ENCODE assay signal across 18 cellular contexts in genomic region chr14:37037636-37038387, GRCh38.
DNase-seq lines count a peak whose midpoint lies in the region; TF ChIP-seq lines count a peak whose summit lies in the region.
"Had no signal": no experiment of that assay in that cellular context is flagged by ENCODE, and none has a peak within 500 bp of the region (broad histone marks: within the 10 kb centered on the region; RNA-seq: fewer than 3 reads in every experiment).

No MANE protein-coding gene starts in this region.

- H3K27ac ChIP-seq in HUES64 (ENCODE audit: low read depth, low read length) (0 out of 2 replicates have a peak overlapping the region, but pooled peaks have one; percentile 6), PC-9 (peak overlapping the region; percentile 29; the same call in 1 of the 2 replicates), esophagus squamous epithelium (no peak overlapping the region)
- H3K27ac ChIP-seq: RWPE1 had no signal

- CTCF ChIA-PET in Caco-2 (lab: Charles Lee) (no interaction called here), PC-9 (lab: Charles Lee) (no interaction called here)
- CTCF ChIA-PET in activated CD4-positive, alpha-beta memory T cell treated with anti-CD3 and anti-CD28 coated beads, Interleukin-2, amount 10 ng/mL, durations not matched to agents 7 days and 5 days (lab: Charles Lee), result no interaction called here

- TF ChIP-seq CTCF in Caco-2 (IDR thresholded peaks at IDR 0.05; ENCODE audit: insufficient read depth in 1 of 2, low read depth in 1 of 2, low read length in 1 of 2, severe bottlenecking in 1 of 2, unreplicated experiment in 1 of 2) (no peak), PC-9 (conservative IDR thresholded peaks at IDR 0.05) (no peak), esophagus squamous epithelium (IDR thresholded peaks at IDR 0.05) (no peak)

- DNase-seq in Caco-2 (no peak), PC-9 (no peak), fibroblast of peridontal ligament (ENCODE audit: extremely low read depth) (peak; percentile 58), HT-29 (ENCODE audit: low spot score) (no peak), esophagus squamous epithelium (lab: John Stamatoyannopoulos, UW) (no peak)
- DNase-seq in activated CD4-positive, alpha-beta memory T cell treated with anti-CD3 and anti-CD28 coated beads, Interleukin-2, amount 10 ng/mL, durations not matched to agents 7 days and 5 days, result no peak
- DNase-seq: C1 segment of cervical spinal cord; CD8-positive, alpha-beta memory T cell; DMS79; HFFc6; KBM-7; MV-4-11; NCI-H2029 treated with DMSO at 0.1 percent for 48 hours; NCI-H510A treated with DMSO at 0.1 percent for 48 hours; NCI-H774; SIG-M5 had no signal

- H3K4me1 ChIP-seq in Caco-2, result peaks cover 19% of the 10 kb centered on the region
- H3K4me1 ChIP-seq in HUES64 (ENCODE audit: insufficient read depth, low read length), result peaks cover 29% of the 10 kb centered on the region
- H3K4me1 ChIP-seq in PC-9 (replicated peaks; ENCODE audit: insufficient read depth), result peaks cover 12% of the 10 kb centered on the region
- H3K4me1 ChIP-seq in esophagus squamous epithelium, result peaks cover 0 to 9% (median 0%) of the 10 kb centered on the region in 3 donors

- H3K27me3 ChIP-seq in Caco-2 (replicated peaks; ENCODE audit: control insufficient read depth, insufficient read depth, low read length), result no peaks in the 10 kb centered on the region
- no peaks in the 10 kb centered on the region for H3K27me3 ChIP-seq in HUES64 (ENCODE audit: insufficient read depth, low read length)
- H3K27me3 ChIP-seq in PC-9 (ENCODE audit: insufficient read depth, low read depth), result no peaks in the 10 kb centered on the region
- no peaks in the 10 kb centered on the region for H3K27me3 ChIP-seq in esophagus squamous epithelium

- H3K4me1 Mint-ChIP-seq in Caco-2 (ENCODE audit: low read depth, unreplicated experiment), result peaks cover 29% of the 10 kb centered on the region
- H3K4me1 Mint-ChIP-seq in activated CD4-positive, alpha-beta memory T cell treated with anti-CD3 and anti-CD28 coated beads, Interleukin-2, amount 10 ng/mL, durations not matched to agents 7 days and 5 days, result no peaks in the 10 kb centered on the region
- H3K4me1 Mint-ChIP-seq: CD8-positive, alpha-beta memory T cell had no signal

- H3K4me3 ChIP-seq in Caco-2 (ENCODE audit: low read depth, low read length), result no peak overlapping the region
- H3K4me3 ChIP-seq in HUES64 (ENCODE audit: low read length), result no peak overlapping the region
- H3K4me3 ChIP-seq in PC-9, result no peak overlapping the region
- no peak overlapping the region for H3K4me3 ChIP-seq in esophagus squamous epithelium

- POLR2A ChIA-PET in Caco-2 (lab: Charles Lee) (no interaction called here), PC-9 (lab: Charles Lee; ENCODE audit: unreplicated experiment) (no interaction called here)
- POLR2A ChIA-PET in activated CD4-positive, alpha-beta memory T cell treated with anti-CD3 and anti-CD28 coated beads, Interleukin-2, amount 10 ng/mL, durations not matched to agents 7 days and 5 days (lab: Charles Lee), result no interaction called here

- WGBS in HUES64, result 93% methylated on average over 2 of the region's 3 CpGs
- WGBS in esophagus squamous epithelium, 2 donors, result 79 to 81% methylated on average over 3 of the region's 3 CpGs

- peak overlapping the region; percentile 10 for H3K27ac Mint-ChIP-seq in Caco-2 (ENCODE audit: unreplicated experiment)
- no peak overlapping the region for H3K27ac Mint-ChIP-seq in activated CD4-positive, alpha-beta memory T cell treated with anti-CD3 and anti-CD28 coated beads, Interleukin-2, amount 10 ng/mL, durations not matched to agents 7 days and 5 days
- H3K27ac Mint-ChIP-seq: CD8-positive, alpha-beta memory T cell; HFFc6 had no signal

- H3K9me3 ChIP-seq in Caco-2 (no peaks in the 10 kb centered on the region), HUES64 (ENCODE audit: insufficient read depth, low read depth, low read length) (no peaks in the 10 kb centered on the region), PC-9 (ENCODE audit: insufficient read depth, low read depth) (no peaks in the 10 kb centered on the region), esophagus squamous epithelium (no peaks in the 10 kb centered on the region)

- no peaks in the 10 kb centered on the region for H3K27me3 Mint-ChIP-seq in Caco-2 (ENCODE audit: insufficient read depth, unreplicated experiment)
- no peaks in the 10 kb centered on the region for H3K27me3 Mint-ChIP-seq in activated CD4-positive, alpha-beta memory T cell treated with anti-CD3 and anti-CD28 coated beads, Interleukin-2, amount 10 ng/mL, durations not matched to agents 7 days and 5 days

- no peaks in the 10 kb centered on the region for H3F3A ChIP-seq in PC-9 (ENCODE audit: insufficient read depth, low read depth)

- H2AFZ ChIP-seq in PC-9, result no peak overlapping the region

- no peaks in the 10 kb centered on the region for H3K9me2 ChIP-seq in PC-9 (ENCODE audit: insufficient read depth)

- no peaks in the 10 kb centered on the region for H3K36me3 Mint-ChIP-seq in Caco-2 (ENCODE audit: insufficient read depth, unreplicated experiment)
- H3K36me3 Mint-ChIP-seq in activated CD4-positive, alpha-beta memory T cell treated with anti-CD3 and anti-CD28 coated beads, Interleukin-2, amount 10 ng/mL, durations not matched to agents 7 days and 5 days (ENCODE audit: low read depth), result no peaks in the 10 kb centered on the region
- H3K36me3 Mint-ChIP-seq: CD8-positive, alpha-beta memory T cell had no signal

- BruUV-seq in Caco-2 (replicated peaks; lab: Mats Ljungman, UMichigan), result no TSS peak
- no TSS peak for BruUV-seq in PC-9 (replicated peaks; lab: Mats Ljungman, UMichigan)

- no peak overlapping the region for H3K4me2 ChIP-seq in PC-9

- H3K4me3 Mint-ChIP-seq in Caco-2 (ENCODE audit: unreplicated experiment), result no peak overlapping the region
- no peak overlapping the region for H3K4me3 Mint-ChIP-seq in activated CD4-positive, alpha-beta memory T cell treated with anti-CD3 and anti-CD28 coated beads, Interleukin-2, amount 10 ng/mL, durations not matched to agents 7 days and 5 days
- H3K4me3 Mint-ChIP-seq: CD8-positive, alpha-beta memory T cell; HFFc6 had no signal

- no peaks in the 10 kb centered on the region for H3K79me2 ChIP-seq in PC-9 (ENCODE audit: low read depth)

- no peak overlapping the region for H3K9ac ChIP-seq in HUES64 (ENCODE audit: low read depth, low read length)

- no peaks in the 10 kb centered on the region for H3K36me3 ChIP-seq in Caco-2 (ENCODE audit: control insufficient read depth, insufficient read depth, low read length)
- no peaks in the 10 kb centered on the region for H3K36me3 ChIP-seq in HUES64 (ENCODE audit: insufficient read depth, low read length)
- no peaks in the 10 kb centered on the region for H3K36me3 ChIP-seq in PC-9 (ENCODE audit: low read depth)
- H3K36me3 ChIP-seq in esophagus squamous epithelium, result no peaks in the 10 kb centered on the region

- intact Hi-C loops in Caco-2 (cut with micrococcal nuclease; ENCODE audit: unreplicated experiment) (no loop called here), PC-9 (cut with micrococcal nuclease; ENCODE audit: unreplicated experiment) (no loop called here), esophagus squamous epithelium (cut with DNase I) (no loop called here)

- no peaks in the 10 kb centered on the region for H3K9me3 Mint-ChIP-seq in Caco-2 (ENCODE audit: unreplicated experiment)
- peaks cover 2% of the 10 kb centered on the region for H3K9me3 Mint-ChIP-seq in activated CD4-positive, alpha-beta memory T cell treated with anti-CD3 and anti-CD28 coated beads, Interleukin-2, amount 10 ng/mL, durations not matched to agents 7 days and 5 days
- H3K9me3 Mint-ChIP-seq: HFFc6 had no signal

- H4K20me1 ChIP-seq in PC-9 (ENCODE audit: insufficient read depth), result no peaks in the 10 kb centered on the region

- TF ChIP-seq POLR2A in esophagus squamous epithelium (IDR thresholded peaks at IDR 0.05), result no peak

Comparison
In these comparisons a context has a peak if more than half of its experiments do, and no peak if none do; other contexts are left out.
1. H3K27ac ChIP-seq: peak in HUES64 (single experiment) and PC-9 (single experiment); none in esophagus squamous epithelium (0 of 4).